ENCODE assay signal across 2 cellular contexts in the genomic region with DNA sequence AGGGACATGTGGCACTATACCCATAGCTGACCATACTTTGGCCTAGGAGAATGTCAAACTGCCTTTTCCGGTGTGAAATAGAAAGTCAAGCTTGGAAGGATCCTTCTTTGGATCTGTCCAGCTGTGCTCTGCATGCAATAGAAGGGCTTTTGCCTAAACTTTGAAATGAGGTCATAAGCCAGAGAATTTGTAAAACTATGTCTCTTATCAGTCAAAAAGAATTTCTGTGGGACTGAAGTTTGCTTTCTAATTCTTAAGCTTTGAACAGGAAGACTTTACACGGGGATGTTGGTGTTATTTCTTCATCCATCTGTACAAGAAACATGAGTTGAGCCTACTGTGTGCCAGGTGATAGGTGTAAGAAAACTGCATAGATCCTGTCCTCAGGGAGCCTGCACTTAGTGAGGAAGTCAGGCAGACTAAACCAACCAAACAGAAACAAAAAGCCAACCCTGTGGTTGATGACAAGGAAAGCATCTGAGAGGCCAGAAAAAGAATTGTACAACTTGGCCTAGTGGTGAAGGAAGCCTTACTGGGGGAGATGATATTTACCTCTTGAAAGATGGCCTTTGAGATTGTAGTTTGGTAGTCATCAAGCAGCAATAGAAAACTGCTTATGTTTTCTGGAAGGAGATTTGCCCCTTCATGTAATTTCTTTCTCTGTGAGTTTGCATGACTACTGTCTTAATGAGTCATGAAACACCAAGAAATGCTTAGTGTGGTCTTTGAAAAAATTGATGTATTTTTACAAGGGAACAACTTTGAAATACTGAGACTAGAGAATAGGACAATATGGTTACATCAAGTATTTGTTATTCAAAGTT.
TF ChIP-seq lines count a peak whose summit lies in the region.

No MANE protein-coding gene starts in this region.

TF ChIP-seq in SK-N-SH, 30 proteins besides CTCF, POLR2A, EP300 and RAD21 (continued from another document):
- TF ChIP-seq CHD2 (IDR thresholded peaks at IDR 0.05; ENCODE audit: low read length, partially characterized antibody): no peak

TF ChIP-seq in SK-N-SH treated with all-trans-retinoic acid at 6 μM for 48 hours, 23 proteins besides CTCF, POLR2A, EP300 and RAD21 (continued from another document):
- TF ChIP-seq, protein P1, sequence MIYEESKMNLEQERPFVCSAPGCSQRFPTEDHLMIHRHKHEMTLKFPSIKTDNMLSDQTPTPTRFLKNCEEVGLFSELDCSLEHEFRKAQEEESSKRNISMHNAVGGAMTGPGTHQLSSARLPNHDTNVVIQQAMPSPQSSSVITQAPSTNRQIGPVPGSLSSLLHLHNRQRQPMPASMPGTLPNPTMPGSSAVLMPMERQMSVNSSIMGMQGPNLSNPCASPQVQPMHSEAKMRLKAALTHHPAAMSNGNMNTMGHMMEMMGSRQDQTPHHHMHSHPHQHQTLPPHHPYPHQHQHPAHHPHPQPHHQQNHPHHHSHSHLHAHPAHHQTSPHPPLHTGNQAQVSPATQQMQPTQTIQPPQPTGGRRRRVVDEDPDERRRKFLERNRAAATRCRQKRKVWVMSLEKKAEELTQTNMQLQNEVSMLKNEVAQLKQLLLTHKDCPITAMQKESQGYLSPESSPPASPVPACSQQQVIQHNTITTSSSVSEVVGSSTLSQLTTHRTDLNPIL (CRISPR knock-in tag; IDR thresholded peaks at IDR 0.05; ENCODE audit: low read depth): no peak
